In genomic region chr1:48228156-48228555, GRCh38 we compare ENCODE assay signal across 12 cellular contexts. TPM values are rescaled to one million over a fixed set of nuclear protein-coding genes. Genes with fewer than 3 reads are reported as not detected.
DNase-seq lines count a peak whose midpoint lies in the region; ATAC-seq and TF ChIP-seq lines count a peak whose summit lies in the region.
"Had no signal": no experiment of that assay in that cellular context is flagged by ENCODE, and none has a peak within 500 bp of the region (broad histone marks: within the 10 kb centered on the region; RNA-seq: fewer than 3 reads in every experiment).

No MANE protein-coding gene starts in this region.

- H3K27me3 ChIP-seq in SK-N-SH (ENCODE audit: insufficient read depth) (no peaks in the 10 kb centered on the region), Karpas-422 (ENCODE audit: low read length) (no peaks in the 10 kb centered on the region)

- no peak overlapping the region for H3K4me3 Mint-ChIP-seq in neural crest cell
- H3K4me3 Mint-ChIP-seq: activated T-helper 1 cell treated with anti-CD3 and anti-CD28 coated beads, Interleukin-12 subunit alpha, Interleukin-12 subunit beta, Interleukin-2, Interleukin-4 antibody, amounts not matched to agents 30 ng/mL and 10 ng/mL and 1 ng/mL, durations not matched to agents 14 hours and 24 hours and 36 hours had no signal

- no peak overlapping the region for H3K4me3 ChIP-seq in SK-N-SH (ENCODE audit: low read depth in 2 of 2, low read length in 1 of 2)
- no peak overlapping the region for H3K4me3 ChIP-seq in Karpas-422 (ENCODE audit: low read length)
- H3K4me3 ChIP-seq: A549 had no signal

- H4K20me1 ChIP-seq in SK-N-SH (ENCODE audit: insufficient read depth) (no peaks in the 10 kb centered on the region), Karpas-422 (ENCODE audit: insufficient read depth, low read depth, low read length) (no peaks in the 10 kb centered on the region)

- ATAC-seq in SK-N-SH treated with all-trans-retinoic acid at 6 μM for 48 hours (no peak), HG02938 (IDR thresholded peaks at IDR 0.05; ENCODE audit: unreplicated experiment) (no peak)
- ATAC-seq: Panc1 had no signal

- POLR2A ChIA-PET in SK-N-SH (lab: Yijun Ruan, JAX), result no interaction called here

- H3K4me1 ChIP-seq in SK-N-SH (ENCODE audit: control insufficient read depth in 1 of 2, insufficient read depth in 2 of 2, low read depth in 1 of 2, low read length in 1 of 2) (no peaks in the 10 kb centered on the region), Karpas-422 (ENCODE audit: low read length) (peaks cover 4% of the 10 kb centered on the region; the same call in 1 of the 2 replicates)
- H3K4me1 ChIP-seq: A549 had no signal

- H3K36me3 Mint-ChIP-seq in neural crest cell (ENCODE audit: low read depth), result no peaks in the 10 kb centered on the region
- H3K36me3 Mint-ChIP-seq: naive thymus-derived CD8-positive, alpha-beta T cell had no signal

- H3F3A ChIP-seq in SK-N-SH (replicated peaks; ENCODE audit: insufficient read depth), result no peaks in the 10 kb centered on the region

- H3K9me2 ChIP-seq in SK-N-SH (no peaks in the 10 kb centered on the region), Karpas-422 (replicated peaks; ENCODE audit: insufficient read depth, low read length) (no peaks in the 10 kb centered on the region)

- no peaks in the 10 kb centered on the region for H3K4me1 Mint-ChIP-seq in neural crest cell

- WGBS in SK-N-SH (ENCODE audit: low lambda C conversion rate), result 48% methylated on average over 4 of the region's 5 CpGs

- no peak for TF ChIP-seq CTCF in SK-N-SH (IDR thresholded peaks at IDR 0.05)
- TF ChIP-seq CTCF in neural crest cell (conservative IDR thresholded peaks at IDR 0.05), result peak; percentile 23

- H2AFZ ChIP-seq in SK-N-SH (ENCODE audit: low read depth) (no peak overlapping the region), Karpas-422 (ENCODE audit: low read length) (peak overlapping the region; percentile 58; the same call in 1 of the 2 replicates)

- H3K79me2 ChIP-seq in SK-N-SH (ENCODE audit: insufficient read depth) (no peaks in the 10 kb centered on the region), Karpas-422 (ENCODE audit: low read length) (no peaks in the 10 kb centered on the region)

- CTCF ChIA-PET in SK-N-SH (lab: Yijun Ruan, JAX), result interaction anchor here (1.0 kb wide), 1 partner anchor 10 kb away, joined by 3 read pairs; no protein-coding TSS in a partner anchor

- no peaks in the 10 kb centered on the region for H3K9me3 ChIP-seq in SK-N-SH
- H3K9me3 ChIP-seq in Karpas-422 (ENCODE audit: low read length), result no peaks in the 10 kb centered on the region
- H3K9me3 ChIP-seq: A549 had no signal

- H3K4me2 ChIP-seq in SK-N-SH (no peak overlapping the region), Karpas-422 (ENCODE audit: low read depth, low read length, poor library complexity, severe bottlenecking) (no peak overlapping the region)
- H3K4me2 ChIP-seq: A549 had no signal

- H3K27me3 Mint-ChIP-seq in neural crest cell (ENCODE audit: low read depth), result no peaks in the 10 kb centered on the region
- H3K27me3 Mint-ChIP-seq: naive thymus-derived CD8-positive, alpha-beta T cell had no signal

- in situ Hi-C loops in G401 (cut with HindIII; ENCODE audit: low sequenced_read_pairs), result no loop called here

- no peaks in the 10 kb centered on the region for H3K36me3 ChIP-seq in SK-N-SH (replicated peaks in 1 of 2; ENCODE audit: control insufficient read depth in 1 of 2, insufficient read depth in 2 of 2, low read length in 1 of 2)
- H3K36me3 ChIP-seq in Karpas-422 (ENCODE audit: insufficient read depth, low read length), result no peaks in the 10 kb centered on the region

- H3K9ac ChIP-seq in SK-N-SH, result no peak overlapping the region
- no peak overlapping the region for H3K9ac ChIP-seq in Karpas-422 (ENCODE audit: low read length)

- H3K27ac ChIP-seq in SK-N-SH (ENCODE audit: low read depth in 2 of 2, low read length in 1 of 2), result no peak overlapping the region
- H3K27ac ChIP-seq in Karpas-422 (ENCODE audit: low read length), result no peak overlapping the region
- H3K27ac ChIP-seq: A549 had no signal

- DNase-seq in SK-N-SH, result peak; percentile 19
- DNase-seq in Karpas-422, result peak; percentile 54
- peak; percentile 59 for DNase-seq in ecto neural progenitor cell (ENCODE audit: low spot score)
- no peak for DNase-seq in neural crest cell (ENCODE audit: low read depth, low spot score)
- DNase-seq in G401 (ENCODE audit: low spot score), result no peak
- DNase-seq in NCI-H2081 (lab: John Stamatoyannopoulos, UW), result no peak

- H3K27ac Mint-ChIP-seq in neural crest cell (ENCODE audit: unreplicated experiment), result no peak overlapping the region
- H3K27ac Mint-ChIP-seq: activated T-helper 1 cell treated with anti-CD3 and anti-CD28 coated beads, Interleukin-12 subunit alpha, Interleukin-12 subunit beta, Interleukin-2, Interleukin-4 antibody, amounts not matched to agents 30 ng/mL and 10 ng/mL and 1 ng/mL, durations not matched to agents 14 hours and 24 hours and 36 hours had no signal

- TF ChIP-seq EP300 in SK-N-SH (IDR thresholded peaks at IDR 0.05; ENCODE audit: borderline replicate concordance in 1 of 2, low read depth in 1 of 2, low read length in 1 of 2), result no peak

- no peaks in the 10 kb centered on the region for H3K9me3 Mint-ChIP-seq in neural crest cell
- H3K9me3 Mint-ChIP-seq: activated T-helper 1 cell treated with anti-CD3 and anti-CD28 coated beads, Interleukin-12 subunit alpha, Interleukin-12 subunit beta, Interleukin-2, Interleukin-4 antibody, amounts not matched to agents 30 ng/mL and 10 ng/mL and 1 ng/mL, durations not matched to agents 14 hours and 24 hours and 36 hours; naive thymus-derived CD8-positive, alpha-beta T cell had no signal

- TF ChIP-seq RAD21 in SK-N-SH (IDR thresholded peaks at IDR 0.05; ENCODE audit: low read length), result no peak

TF ChIP-seq in SK-N-SH, 30 proteins besides CTCF, POLR2A, EP300 and RAD21 (continues in another document):
- TF ChIP-seq TEAD4 (IDR thresholded peaks at IDR 0.05; ENCODE audit: borderline replicate concordance, insufficient read depth) (no peak), MXI1 (IDR thresholded peaks at IDR 0.05; ENCODE audit: low read depth, low read length) (no peak), SMC3 (IDR thresholded peaks at IDR 0.05; ENCODE audit: low read depth, low read length) (no peak), MEF2A (IDR thresholded peaks at IDR 0.05; ENCODE audit: borderline replicate concordance, low read depth) (no peak), YY1 (IDR thresholded peaks at IDR 0.05; ENCODE audit: low read depth) (no peak)

TF ChIP-seq in SK-N-SH treated with all-trans-retinoic acid at 6 μM for 48 hours, 23 proteins besides CTCF, POLR2A, EP300 and RAD21:
- TF ChIP-seq GLIS3 (CRISPR knock-in tag; IDR thresholded peaks at IDR 0.05) (no peak), BACH2 (CRISPR knock-in tag; IDR thresholded peaks at IDR 0.05; ENCODE audit: borderline replicate concordance) (no peak)

RNA-seq across cellular contexts. Expression of gene SLC5A9, which starts 5.6 kb away (rescaled TPM):
- not detected in 2 replicates for polyA plus RNA-seq in SK-N-SH (2012; rRNA removed)
- polyA plus RNA-seq in SK-N-SH (2012; cell fraction: cytosol; rRNA removed), result not detected in 2 replicates
- polyA plus RNA-seq in SK-N-SH (2012; cell fraction: nucleus; rRNA removed), result not detected in 2 replicates
- total RNA-seq in Karpas-422 (2014; rRNA removed; shearing (Covaris generic); ENCODE audit: low replicate concordance), result not detected in 2 replicates
- total RNA-seq in neural crest cell, result not detected in 2 replicates
- total RNA-seq in G401 (2014; rRNA removed; shearing (Covaris generic)), result not detected in 2 replicates
- total RNA-seq: activated T-helper 1 cell treated with anti-CD3 and anti-CD28 coated beads, Interleukin-12 subunit alpha, Interleukin-12 subunit beta, Interleukin-2, Interleukin-4 antibody, amounts not matched to agents 30 ng/mL and 10 ng/mL and 1 ng/mL, durations not matched to agents 14 hours and 24 hours and 36 hours; naive thymus-derived CD8-positive, alpha-beta T cell had no signal
- polyA plus RNA-seq: naive thymus-derived CD8-positive, alpha-beta T cell had no signal

Comparison
In these comparisons a context has a peak if more than half of its experiments do, and no peak if none do; other contexts are left out.
1. DNase-seq: peak in SK-N-SH (single experiment), Karpas-422 (single experiment) and ecto neural progenitor cell (single experiment); none in neural crest cell (single experiment), G401 (single experiment) and NCI-H2081 (0 of 2).